10 cellular contexts compared by ENCODE assay signal in the genomic region with DNA sequence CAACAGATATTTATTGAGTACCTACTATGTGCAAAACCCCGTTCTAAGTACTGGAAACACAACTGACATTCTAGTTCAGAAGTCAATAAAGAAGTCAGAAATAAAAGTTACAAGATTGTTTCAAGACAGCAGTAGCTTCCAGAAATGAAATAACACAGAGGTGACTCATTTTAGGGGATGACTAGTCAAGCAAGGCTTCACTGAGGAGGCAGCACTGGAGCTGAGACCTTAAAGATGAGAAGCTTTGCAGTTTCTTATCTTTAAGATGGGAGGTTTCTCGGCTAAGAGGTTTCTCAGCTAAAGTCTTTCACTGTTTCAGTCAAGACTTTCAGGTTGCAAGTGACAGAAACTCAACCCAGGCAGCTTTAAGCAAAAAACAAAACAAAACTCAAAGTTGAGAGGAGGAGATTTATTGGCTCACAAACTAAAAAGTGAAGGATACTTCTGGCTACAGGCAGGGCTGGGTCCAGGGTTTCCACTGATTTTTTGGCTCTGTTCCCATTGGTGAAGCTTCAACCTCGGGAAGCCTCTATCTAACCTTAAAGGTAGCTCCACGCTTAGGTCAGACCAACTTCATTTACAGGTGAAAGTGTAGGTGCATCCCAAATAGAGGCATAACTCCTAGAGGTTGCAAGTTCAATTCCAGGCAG. TPM values are rescaled to one million over a fixed set of nuclear protein-coding genes. Genes with fewer than 3 reads are reported as not detected.
DNase-seq lines count a peak whose midpoint lies in the region; ATAC-seq and TF ChIP-seq lines count a peak whose summit lies in the region.
"Had no signal": no experiment of that assay in that cellular context is flagged by ENCODE, and none has a peak within 500 bp of the region (broad histone marks: within the 10 kb centered on the region; RNA-seq: fewer than 3 reads in every experiment).

No MANE protein-coding gene starts in this region.

- WGBS in tibial nerve, 2 donors, result 69 to 71% methylated on average over 4 of the region's 4 CpGs

- H3K27ac ChIP-seq in tibial nerve, result peak overlapping the region in 1 of 4 donors; percentile 69

- H3K4me3 Mint-ChIP-seq in activated CD4-positive, alpha-beta T cell treated with anti-CD3 and anti-CD28 coated beads, Interleukin-2, amount 10 ng/mL, durations not matched to agents 24 days and 14 days, result no peak overlapping the region
- no peak overlapping the region for H3K4me3 Mint-ChIP-seq in chondrocyte (ENCODE audit: unreplicated experiment)
- no peak overlapping the region for H3K4me3 Mint-ChIP-seq in stimulated activated naive CD8-positive, alpha-beta T cell treated with anti-CD3 and anti-CD28 coated beads, Interleukin-15, amount 100 ng/mL, for 72 hours
- H3K4me3 Mint-ChIP-seq: IgD-negative memory B cell; stimulated activated naive CD8-positive, alpha-beta T cell treated with anti-CD3 and anti-CD28 coated beads, Interleukin-15, Interleukin-2, amounts not matched to agents 100 ng/mL and 50 ng/mL, for 24 hours had no signal

- no peaks in the 10 kb centered on the region for H3K9me3 Mint-ChIP-seq in activated CD4-positive, alpha-beta T cell treated with anti-CD3 and anti-CD28 coated beads, Interleukin-2, amount 10 ng/mL, durations not matched to agents 24 days and 14 days
- H3K9me3 Mint-ChIP-seq in chondrocyte (ENCODE audit: low read depth), result no peaks in the 10 kb centered on the region
- H3K9me3 Mint-ChIP-seq in stimulated activated naive CD8-positive, alpha-beta T cell treated with anti-CD3 and anti-CD28 coated beads, Interleukin-15, amount 100 ng/mL, for 72 hours, result no peaks in the 10 kb centered on the region
- H3K9me3 Mint-ChIP-seq: IgD-negative memory B cell; stimulated activated naive CD8-positive, alpha-beta T cell treated with anti-CD3 and anti-CD28 coated beads, Interleukin-15, Interleukin-2, amounts not matched to agents 100 ng/mL and 50 ng/mL, for 24 hours had no signal

- intact Hi-C loops in activated CD4-positive, alpha-beta T cell treated with anti-CD3 and anti-CD28 coated beads, Interleukin-2, amount 10 ng/mL, durations not matched to agents 24 days and 14 days (cut with micrococcal nuclease), result loop anchor here (1.0 kb wide), 1 partner anchor 29 kb away; no protein-coding TSS in a partner anchor

- H3K27ac Mint-ChIP-seq in activated CD4-positive, alpha-beta T cell treated with anti-CD3 and anti-CD28 coated beads, Interleukin-2, amount 10 ng/mL, durations not matched to agents 24 days and 14 days, result peak overlapping the region; percentile 59
- peak overlapping the region; percentile 78 for H3K27ac Mint-ChIP-seq in chondrocyte (ENCODE audit: unreplicated experiment)
- no peak overlapping the region for H3K27ac Mint-ChIP-seq in stimulated activated naive CD8-positive, alpha-beta T cell treated with anti-CD3 and anti-CD28 coated beads, Interleukin-15, amount 100 ng/mL, for 72 hours
- H3K27ac Mint-ChIP-seq: IgD-negative memory B cell; stimulated activated naive CD8-positive, alpha-beta T cell treated with anti-CD3 and anti-CD28 coated beads, Interleukin-15, Interleukin-2, amounts not matched to agents 100 ng/mL and 50 ng/mL, for 24 hours had no signal

- H3K4me1 ChIP-seq in tibial nerve, result peaks cover 0 to 31% (median 3%) of the 10 kb centered on the region in 4 donors

- no peaks in the 10 kb centered on the region for H3K27me3 ChIP-seq in tibial nerve

- TF ChIP-seq CTCF in chondrocyte (IDR thresholded peaks at IDR 0.05) (no peak), tibial nerve (IDR thresholded peaks at IDR 0.05) (no peak)

- H3K36me3 ChIP-seq in tibial nerve, result no peaks in the 10 kb centered on the region

- H3K4me3 ChIP-seq in tibial nerve, result no peak overlapping the region

- ATAC-seq in HG03565 (IDR thresholded peaks at IDR 0.05; ENCODE audit: unreplicated experiment) (peak; percentile 93), GM19455 (IDR thresholded peaks at IDR 0.05; ENCODE audit: unreplicated experiment) (no peak)
- peak; percentile 57 for ATAC-seq in stimulated activated naive CD8-positive, alpha-beta T cell treated with anti-CD3 and anti-CD28 coated beads, Interleukin-15, amount 100 ng/mL, for 72 hours

- no peaks in the 10 kb centered on the region for H3K36me3 Mint-ChIP-seq in activated CD4-positive, alpha-beta T cell treated with anti-CD3 and anti-CD28 coated beads, Interleukin-2, amount 10 ng/mL, durations not matched to agents 24 days and 14 days (ENCODE audit: low read depth)
- H3K36me3 Mint-ChIP-seq in chondrocyte (ENCODE audit: low read depth), result no peaks in the 10 kb centered on the region
- H3K36me3 Mint-ChIP-seq: IgD-negative memory B cell had no signal

- no peaks in the 10 kb centered on the region for H3K27me3 Mint-ChIP-seq in activated CD4-positive, alpha-beta T cell treated with anti-CD3 and anti-CD28 coated beads, Interleukin-2, amount 10 ng/mL, durations not matched to agents 24 days and 14 days
- no peaks in the 10 kb centered on the region for H3K27me3 Mint-ChIP-seq in chondrocyte (ENCODE audit: low read depth)
- peaks cover 18% of the 10 kb centered on the region for H3K27me3 Mint-ChIP-seq in stimulated activated naive CD8-positive, alpha-beta T cell treated with anti-CD3 and anti-CD28 coated beads, Interleukin-15, amount 100 ng/mL, for 72 hours

- peaks cover 5% of the 10 kb centered on the region for H3K4me1 Mint-ChIP-seq in activated CD4-positive, alpha-beta T cell treated with anti-CD3 and anti-CD28 coated beads, Interleukin-2, amount 10 ng/mL, durations not matched to agents 24 days and 14 days
- H3K4me1 Mint-ChIP-seq in chondrocyte (ENCODE audit: low read depth), result peaks cover 28% of the 10 kb centered on the region
- H3K4me1 Mint-ChIP-seq in stimulated activated naive CD8-positive, alpha-beta T cell treated with anti-CD3 and anti-CD28 coated beads, Interleukin-15, amount 100 ng/mL, for 72 hours, result peaks cover 5% of the 10 kb centered on the region
- H3K4me1 Mint-ChIP-seq: IgD-negative memory B cell had no signal

- TF ChIP-seq POLR2A in tibial nerve (IDR thresholded peaks at IDR 0.05), result no peak

- no peaks in the 10 kb centered on the region for H3K9me3 ChIP-seq in tibial nerve

- DNase-seq in activated CD4-positive, alpha-beta T cell treated with anti-CD3 and anti-CD28 coated beads, Interleukin-2, amount 10 ng/mL, durations not matched to agents 24 days and 14 days, result peak; percentile 60
- DNase-seq in activated CD4-positive, alpha-beta T cell treated with anti-CD3 and anti-CD28 coated beads for 1 hour, result no peak
- DNase-seq in chondrocyte (ENCODE audit: low spot score), result no peak
- no peak for DNase-seq in stimulated activated naive CD8-positive, alpha-beta T cell treated with anti-CD3 and anti-CD28 coated beads, Interleukin-15, amount 100 ng/mL, for 72 hours
- DNase-seq in tibial nerve (ENCODE audit: low spot score in 2 of 2), result no peak
- DNase-seq in DMS79 (lab: John Stamatoyannopoulos, UW), result no peak

- no peak for TF ChIP-seq EP300 in tibial nerve (IDR thresholded peaks at IDR 0.05)

RNA-seq across cellular contexts. Expression of a gene that starts 7.4 kb away (rescaled TPM):
- not detected in 2 replicates for total RNA-seq in activated CD4-positive, alpha-beta T cell treated with anti-CD3 and anti-CD28 coated beads, Interleukin-2, amount 10 ng/mL, durations not matched to agents 24 days and 14 days
- total RNA-seq in chondrocyte (216 to 276 TPM (median 227 TPM) in 3 replicates), tibial nerve (100 to 1,000 TPM; 153 to 525 (median 245) TPM)

RNA-seq across cellular contexts. Expression of a gene that starts 37.3 kb away (rescaled TPM):
- total RNA-seq in activated CD4-positive, alpha-beta T cell treated with anti-CD3 and anti-CD28 coated beads, Interleukin-2, amount 10 ng/mL, durations not matched to agents 24 days and 14 days, result 1.8 and 3.7 TPM in 2 replicates
- total RNA-seq in chondrocyte (15.2 to 18.7 TPM (median 17.4 TPM) in 3 replicates), tibial nerve (10 to 100 TPM; 14.9 to 33.4 (median 24.0) TPM)

Comparison
In these comparisons a context has a peak if more than half of its experiments do, and no peak if none do; other contexts are left out.
1. H3K27ac Mint-ChIP-seq: peak in activated CD4-positive, alpha-beta T cell treated with anti-CD3 and anti-CD28 coated beads, Interleukin-2, amount 10 ng/mL, durations not matched to agents 24 days and 14 days (single experiment) and chondrocyte (single experiment); none in stimulated activated naive CD8-positive, alpha-beta T cell treated with anti-CD3 and anti-CD28 coated beads, Interleukin-15, amount 100 ng/mL, for 72 hours (0 of 2).
2. RNA of a gene that starts 7.4 kb away (total RNA-seq): 153 to 525 TPM in tibial nerve and 216 to 276 TPM in chondrocyte; not detected in activated CD4-positive, alpha-beta T cell treated with anti-CD3 and anti-CD28 coated beads, Interleukin-2, amount 10 ng/mL, durations not matched to agents 24 days and 14 days; every median in the first group is over 100 times any median in the second.